Comparison of ENCODE assay signal across 26 cellular contexts in the genomic region with DNA sequence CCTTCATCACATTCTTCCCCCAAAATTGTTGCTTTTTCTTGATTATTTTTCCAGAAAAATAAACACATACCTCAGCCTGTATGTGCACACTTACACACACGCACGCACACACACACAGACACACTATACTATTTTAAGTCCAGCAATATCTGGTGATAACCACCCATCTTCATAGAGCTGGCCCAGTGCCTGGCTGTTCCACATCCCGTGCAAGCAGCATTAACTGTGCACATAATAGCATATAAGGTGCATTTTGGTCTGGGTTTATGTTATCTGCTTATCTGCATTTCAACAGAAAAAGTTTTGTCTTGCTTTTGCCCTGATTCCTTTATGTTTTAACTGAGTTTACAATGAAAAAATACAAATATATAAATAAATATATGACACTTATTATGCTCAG.
"Had no signal": no experiment of that assay in that cellular context is flagged by ENCODE, and none has a peak within 500 bp of the region (broad histone marks: within the 10 kb centered on the region; RNA-seq: fewer than 3 reads in every experiment).

No MANE protein-coding gene starts in this region.

- H3K9me3 Mint-ChIP-seq: activated CD8-positive, alpha-beta T cell treated with anti-CD3 and anti-CD28 coated beads for 36 hours; activated T-cell treated with anti-CD3 and anti-CD28 coated beads, Interleukin-2, amount 50 U/mL, for 72 hours had no signal

- H3K4me3 Mint-ChIP-seq: activated CD4-positive, alpha-beta T cell treated with anti-CD3 and anti-CD28 coated beads, Interleukin-2, amount 10 ng/mL, durations not matched to agents 7 days and 5 days; activated CD8-positive, alpha-beta T cell treated with anti-CD3 and anti-CD28 coated beads for 36 hours; activated naive CD8-positive, alpha-beta T cell treated with anti-CD3 and anti-CD28 coated beads, Interleukin-2, amount 10 ng/mL, durations not matched to agents 7 days and 5 days; activated T-cell treated with anti-CD3 and anti-CD28 coated beads, Interleukin-2, amount 50 U/mL, for 72 hours; T-helper 1 cell treated with Interleukin-12 subunit alpha and Interleukin-12 subunit beta and Interleukin-4 antibody, amounts not matched to agents 30 μg/mL and 1 μg/mL, for 36 hours; T-helper 2 cell treated with Interferon-gamma antibody and Interleukin-4, amounts not matched to agents 5 μg/mL and 100 μg/mL, for 36 hours had no signal

- ATAC-seq: activated CD8-positive, alpha-beta T cell treated with anti-CD3 and anti-CD28 coated beads for 36 hours; activated T-cell treated with anti-CD3 and anti-CD28 coated beads, Interleukin-2, amount 50 U/mL, for 72 hours; activated T-helper 17 cell treated with anti-CD3 and anti-CD28 coated beads, Interleukin-2, amount 50 U/mL, for 72 hours; body of pancreas had no signal

- H3K27ac Mint-ChIP-seq: activated CD4-positive, alpha-beta T cell treated with anti-CD3 and anti-CD28 coated beads, Interleukin-2, amount 10 ng/mL, durations not matched to agents 7 days and 5 days; activated CD8-positive, alpha-beta T cell treated with anti-CD3 and anti-CD28 coated beads for 36 hours; activated T-helper 17 cell treated with anti-CD3 and anti-CD28 coated beads, Interleukin-2, amount 50 U/mL, for 72 hours; T-helper 1 cell treated with Interleukin-12 subunit alpha and Interleukin-12 subunit beta and Interleukin-4 antibody, amounts not matched to agents 30 μg/mL and 1 μg/mL, for 36 hours; T-helper 2 cell treated with Interferon-gamma antibody and Interleukin-4, amounts not matched to agents 5 μg/mL and 100 μg/mL, for 36 hours had no signal

- DNase-seq: activated CD4-positive, alpha-beta T cell treated with anti-CD3 and anti-CD28 coated beads, Interleukin-2, amount 10 ng/mL, durations not matched to agents 7 days and 5 days; activated CD8-positive, alpha-beta T cell treated with anti-CD3 and anti-CD28 coated beads for 36 hours; activated effector memory CD4-positive, alpha-beta T cell treated with anti-CD3 and anti-CD28 coated beads, Interleukin-2, amount 50 U/mL, for 16 hours; activated naive CD4-positive, alpha-beta T cell; activated naive CD4-positive, alpha-beta T cell treated with anti-CD3 and anti-CD28 coated beads, Interleukin-2, amount 50 U/mL, for 16 hours; activated naive CD8-positive, alpha-beta T cell treated with anti-CD3 and anti-CD28 coated beads, Interleukin-2, amount 10 ng/mL, durations not matched to agents 7 days and 5 days; activated T-cell treated with anti-CD3 and anti-CD28 coated beads, Interleukin-2, amount 50 U/mL, for 1 hour; activated T-cell treated with anti-CD3 and anti-CD28 coated beads, Interleukin-2, amount 50 U/mL, for 72 hours; adrenal gland; body of pancreas; NCI-H1092 treated with DMSO at 0.1 percent for 48 hours; NCI-H1417; NCI-H146; NCI-H187; NCI-H2029 treated with DMSO at 0.1 percent for 48 hours; NCI-H2107; NCI-H2171; NCI-H510A; NCI-H526; NCI-H774; PC-9; SHP77 treated with DMSO at 0.1 percent for 48 hours; SK-N-SH had no signal

- H3K27me3 Mint-ChIP-seq: activated CD4-positive, alpha-beta T cell treated with anti-CD3 and anti-CD28 coated beads, Interleukin-2, amount 10 ng/mL, durations not matched to agents 7 days and 5 days; activated CD8-positive, alpha-beta T cell treated with anti-CD3 and anti-CD28 coated beads for 36 hours; activated naive CD8-positive, alpha-beta T cell treated with anti-CD3 and anti-CD28 coated beads, Interleukin-2, amount 10 ng/mL, durations not matched to agents 7 days and 5 days; activated T-helper 17 cell treated with anti-CD3 and anti-CD28 coated beads, Interleukin-2, amount 50 U/mL, for 72 hours had no signal
